In the genomic region with DNA sequence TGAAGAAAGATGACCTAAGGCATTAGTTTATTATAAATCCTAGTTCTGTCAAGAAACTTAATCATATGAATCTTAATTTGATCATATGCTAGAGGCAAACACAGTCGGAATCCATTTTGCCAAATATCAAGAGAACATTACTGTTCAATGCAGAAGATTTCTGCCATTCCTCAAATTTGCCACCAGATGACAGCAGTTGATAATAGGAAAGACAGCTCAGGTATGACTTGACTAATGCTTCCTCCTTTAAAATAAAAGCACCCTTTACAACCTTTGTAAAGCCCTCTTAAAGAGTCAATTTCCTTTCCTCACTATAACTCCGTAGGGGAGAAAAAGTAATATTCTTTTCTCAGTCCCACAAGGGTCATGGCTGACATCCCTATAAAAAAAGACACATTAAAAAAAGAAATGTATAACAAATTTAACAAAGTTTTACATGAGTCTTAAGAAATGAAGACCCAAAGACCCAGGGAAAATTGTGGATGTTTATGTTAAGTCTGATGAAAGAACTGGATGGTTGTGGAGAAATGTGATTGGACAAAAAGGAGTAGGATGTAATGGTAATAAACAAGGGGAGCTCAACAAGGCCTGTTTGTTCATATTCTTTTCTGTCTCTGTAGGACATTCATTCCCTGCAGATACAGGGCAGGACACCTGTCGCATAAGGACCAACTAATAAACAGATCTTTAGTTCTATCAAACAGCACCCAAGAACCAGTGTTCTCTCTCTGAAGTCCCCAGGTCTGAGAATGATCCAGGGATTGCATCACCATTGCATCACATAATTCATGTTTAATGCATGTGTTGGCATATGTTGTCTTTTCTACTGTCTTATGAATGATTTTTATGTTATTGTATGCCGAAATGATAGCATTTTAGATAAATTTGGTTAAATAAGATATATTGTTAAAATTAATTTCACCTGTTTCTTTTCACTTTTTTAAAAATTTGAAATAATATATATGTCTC, we compare ENCODE assay signal across 8 cellular contexts. TPM values are rescaled to one million over a fixed set of nuclear protein-coding genes. Genes with fewer than 3 reads are reported as not detected.
DNase-seq lines count a peak whose midpoint lies in the region; FAIRE-seq and TF ChIP-seq lines count a peak whose summit lies in the region.

No MANE protein-coding gene starts in this region.

- no peak overlapping the region for H3K4me3 Mint-ChIP-seq in astrocyte (ENCODE audit: unreplicated experiment)

- no peaks in the 10 kb centered on the region for H3K4me1 Mint-ChIP-seq in astrocyte (ENCODE audit: low read depth, unreplicated experiment)

- H3K9me3 Mint-ChIP-seq in astrocyte (ENCODE audit: unreplicated experiment) = peaks cover 6% of the 10 kb centered on the region

- H3K4me1 ChIP-seq in HEK293 (ENCODE audit: control insufficient read depth, insufficient read depth, low read length) = peaks cover 9% of the 10 kb centered on the region; the same call in 1 of the 2 replicates
- no peaks in the 10 kb centered on the region for H3K4me1 ChIP-seq in astrocyte (ENCODE audit: insufficient read depth, low read length)
- no peaks in the 10 kb centered on the region for H3K4me1 ChIP-seq in liver (ENCODE audit: control insufficient read depth in 4 of 4, insufficient read depth in 4 of 4, low read length in 3 of 4)

- POLR2A ChIA-PET in HEK293 (lab: Yijun Ruan, JAX) = interaction anchor here (0.6 to 0.8 kb wide), 2 partner anchors 17 to 122 kb away, joined by 3 to 4 read pairs; a partner anchor contains a TSS

- peak; percentile 95 to 97 for TF ChIP-seq RAD21 in liver (IDR thresholded peaks at IDR 0.05)

- H3K27ac ChIP-seq in HEK293 (ENCODE audit: extremely low read depth, low read depth, low read length) (no peak overlapping the region), astrocyte (ENCODE audit: low read depth, low read length) (no peak overlapping the region), liver (ENCODE audit: low read depth in 1 of 2, low read length in 2 of 2) (no peak overlapping the region)

- peak; percentile 24 for DNase-seq in stimulated activated CD4-positive, alpha-beta T cell treated with anti-CD3 and anti-CD28 coated beads, Interleukin-4, amount 100 ng/mL, for 24 hours
- DNase-seq in stimulated activated CD4-positive, alpha-beta T cell treated with anti-CD3 and anti-CD28 coated beads, Interleukin-15, amount 100 ng/mL, for 24 hours = no peak
- DNase-seq in NCI-H1417 treated with DMSO at 0.1 percent for 48 hours (lab: John Stamatoyannopoulos, UW) (peak; percentile 14), astrocyte (ENCODE audit: low read depth) (no peak), NCI-H524 treated with DMSO at 0.1 percent for 48 hours (lab: John Stamatoyannopoulos, UW) (no peak), hippocampal formation (lab: John Stamatoyannopoulos, UW) (no peak)

- H3K36me3 Mint-ChIP-seq in astrocyte (ENCODE audit: low read depth, unreplicated experiment) = no peaks in the 10 kb centered on the region

- H2AFZ ChIP-seq in astrocyte (ENCODE audit: low read depth, low read length) = no peak overlapping the region

- no peak for FAIRE-seq in astrocyte (lab: Jason Lieb, UNC)

- no peaks in the 10 kb centered on the region for H3K9me3 ChIP-seq in HEK293 (ENCODE audit: control insufficient read depth, insufficient read depth, low read depth, low read length)
- no peaks in the 10 kb centered on the region for H3K9me3 ChIP-seq in astrocyte (ENCODE audit: insufficient read depth, low read depth, low read length)
- H3K9me3 ChIP-seq in liver (ENCODE audit: control insufficient read depth in 4 of 4, low read length in 3 of 4) = peaks cover 0 to 2% (median 0%) of the 10 kb centered on the region in 4 donors

- 55% methylated on average over 4 of the region's 4 CpGs for WGBS in liver

- no peaks in the 10 kb centered on the region for H3K79me2 ChIP-seq in astrocyte (ENCODE audit: insufficient read depth, low read length)

- CTCF ChIA-PET in HEK293 (lab: Yijun Ruan, JAX) = interaction anchor here (0.6 to 5.9 kb wide), 26 partner anchors 10 to 822 kb away, joined by 3 to 146 read pairs (median 4); a partner anchor contains a TSS

- H3K27me3 ChIP-seq in astrocyte (ENCODE audit: insufficient read depth, low read length) (no peaks in the 10 kb centered on the region), liver (ENCODE audit: control insufficient read depth in 4 of 4, insufficient read depth in 4 of 4, low read length in 3 of 4) (no peaks in the 10 kb centered on the region)

- H3K9ac ChIP-seq in astrocyte (ENCODE audit: low read length) (no peak overlapping the region), liver (ENCODE audit: low read depth in 1 of 2, low read length in 2 of 2) (no peak overlapping the region)

- H3K4me2 ChIP-seq in astrocyte (ENCODE audit: low read length) = no peak overlapping the region

- H3K27ac Mint-ChIP-seq in astrocyte (ENCODE audit: unreplicated experiment) = no peak overlapping the region

- no peaks in the 10 kb centered on the region for H4K20me1 ChIP-seq in astrocyte (ENCODE audit: insufficient read depth, low read length)

- H3K4me3 ChIP-seq in HEK293 (ENCODE audit: low read depth, low read length) (no peak overlapping the region), astrocyte (ENCODE audit: insufficient read depth, low read depth, low read length) (no peak overlapping the region), liver (ENCODE audit: low read depth in 1 of 3, low read length in 3 of 3) (no peak overlapping the region)

- peaks cover 6% of the 10 kb centered on the region for H3K27me3 Mint-ChIP-seq in astrocyte (ENCODE audit: low read depth, unreplicated experiment)

- H3K36me3 ChIP-seq in HEK293 (ENCODE audit: control insufficient read depth in 2 of 2, insufficient read depth in 1 of 2, low read length in 2 of 2) (no peaks in the 10 kb centered on the region), astrocyte (ENCODE audit: insufficient read depth, low read length) (no peaks in the 10 kb centered on the region), liver (ENCODE audit: control insufficient read depth in 4 of 4, insufficient read depth in 3 of 4, low read depth in 1 of 4, low read length in 3 of 4) (no peaks in the 10 kb centered on the region)

- TF ChIP-seq CTCF in HEK293 (tag by site-specific recombination; IDR thresholded peaks at IDR 0.05) (peak; percentile 77), astrocyte (IDR thresholded peaks at IDR 0.05; ENCODE audit: insufficient read depth, low read depth, low read length) (peak; percentile 48), liver (IDR thresholded peaks at IDR 0.05; ENCODE audit: low read depth, low read length, missing input control) (peak; percentile 92)

TF ChIP-seq in HEK293, 187 proteins besides CTCF, POLR2A, EP300 and RAD21 (continues in another document):
- TF ChIP-seq SCRT1 (tag by site-specific recombination; IDR thresholded peaks at IDR 0.05; ENCODE audit: borderline replicate concordance) = peak; percentile 72
- peak; percentile 86 for TF ChIP-seq SCRT2 (tag by site-specific recombination; IDR thresholded peaks at IDR 0.05)
- no peak for TF ChIP-seq ZNF530 (tag by site-specific recombination; IDR thresholded peaks at IDR 0.05; ENCODE audit: low read depth)
- TF ChIP-seq ZNF654 (tag by site-specific recombination; IDR thresholded peaks at IDR 0.05; ENCODE audit: low read depth) = peak; percentile 91
- TF ChIP-seq ZBTB7A (tag by site-specific recombination; IDR thresholded peaks at IDR 0.05; ENCODE audit: low read depth) = no peak
- no peak for TF ChIP-seq ZNF157 (tag by site-specific recombination; IDR thresholded peaks at IDR 0.05)
- peak; percentile 71 for TF ChIP-seq MYNN (tag by site-specific recombination; IDR thresholded peaks at IDR 0.05; ENCODE audit: borderline replicate concordance)
- no peak for TF ChIP-seq ZNF266 (tag by site-specific recombination; IDR thresholded peaks at IDR 0.05; ENCODE audit: low read depth)

TF ChIP-seq in liver, 16 proteins besides CTCF, POLR2A, EP300 and RAD21:
- TF ChIP-seq HNF4A (conservative IDR thresholded peaks at IDR 0.05) = peak in 1 of 2 donors; percentile 29
- TF ChIP-seq FOXA2 (IDR thresholded peaks at IDR 0.05) = no peak
- peak; percentile 16 for TF ChIP-seq YY1 (IDR thresholded peaks at IDR 0.05)

RNA-seq across cellular contexts. Expression of a gene that starts 23.0 kb away (rescaled TPM):
- not detected in 2 replicates for total RNA-seq in astrocyte
- total RNA-seq in liver = not detected
- not detected for polyA plus RNA-seq in liver

Comparison
In these comparisons a context has a peak if more than half of its experiments do, and no peak if none do; other contexts are left out.
1. DNase-seq: peak in stimulated activated CD4-positive, alpha-beta T cell treated with anti-CD3 and anti-CD28 coated beads, Interleukin-4, amount 100 ng/mL, for 24 hours (single experiment) and NCI-H1417 treated with DMSO at 0.1 percent for 48 hours (single experiment); none in stimulated activated CD4-positive, alpha-beta T cell treated with anti-CD3 and anti-CD28 coated beads, Interleukin-15, amount 100 ng/mL, for 24 hours (single experiment), astrocyte (single experiment), NCI-H524 treated with DMSO at 0.1 percent for 48 hours (single experiment) and hippocampal formation (0 of 2).
2. Peak in every context shown above with its lines, with median percentiles within 50 percentile points of each other: CTCF ChIP-seq.